1 cellular context compared by ENCODE assay signal in the genomic region with DNA sequence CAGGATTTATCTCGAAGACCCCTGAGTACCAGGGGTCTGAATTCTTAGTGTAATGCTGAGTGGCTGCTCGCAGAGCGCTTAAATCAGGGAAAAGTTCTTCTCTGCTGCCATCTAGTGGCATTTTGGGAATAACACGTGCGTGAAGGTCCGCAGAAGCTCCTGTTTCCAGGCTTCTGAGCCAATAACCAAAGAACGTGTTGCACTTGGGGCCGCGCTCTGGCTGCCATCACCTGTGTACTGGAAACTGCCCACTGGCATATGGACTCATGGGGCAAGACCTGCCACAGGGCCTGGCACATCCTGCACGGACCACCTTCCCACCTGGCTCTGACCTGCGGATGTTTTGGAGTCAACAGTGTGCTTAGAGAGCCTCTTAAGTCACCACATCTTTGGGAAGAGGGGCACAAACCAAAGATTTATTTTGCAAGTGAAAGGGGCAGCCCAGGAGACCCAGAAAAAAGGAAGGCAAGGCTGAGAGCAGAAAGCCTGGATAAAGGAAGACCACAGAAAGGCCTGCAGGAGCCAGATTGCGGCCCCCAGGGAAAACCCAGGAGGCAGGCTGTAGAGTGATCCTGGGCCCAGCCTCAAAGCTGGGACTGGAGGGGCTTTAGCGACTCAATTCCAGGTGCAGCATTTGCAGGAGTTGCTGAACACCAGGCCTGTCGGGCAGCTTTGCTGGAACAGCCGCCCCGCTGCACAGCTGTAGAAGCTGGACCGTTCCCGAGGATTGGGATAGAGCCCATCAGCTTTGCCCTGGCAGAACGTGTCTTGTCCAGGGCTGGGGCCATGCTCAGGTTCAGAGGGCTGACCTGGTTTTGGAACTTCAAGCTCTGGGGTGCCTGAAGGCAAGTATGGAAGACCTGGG.
TF ChIP-seq lines count a peak whose summit lies in the region.

No MANE protein-coding gene starts in this region.

TF ChIP-seq in IMR-90, 13 proteins besides CTCF, POLR2A, EP300 and RAD21:
- TF ChIP-seq RCOR1 (IDR thresholded peaks at IDR 0.05; ENCODE audit: insufficient replicate concordance, low read length) (no peak), SMC3 (IDR thresholded peaks at IDR 0.05; ENCODE audit: low read depth, low read length) (peak; percentile 94), BHLHE40 (IDR thresholded peaks at IDR 0.05; ENCODE audit: low read depth, low read length) (peak; percentile 14; the same call in 1 of the 2 replicates)
